ENCODE assay signal across 1 cellular context in the genomic region with DNA sequence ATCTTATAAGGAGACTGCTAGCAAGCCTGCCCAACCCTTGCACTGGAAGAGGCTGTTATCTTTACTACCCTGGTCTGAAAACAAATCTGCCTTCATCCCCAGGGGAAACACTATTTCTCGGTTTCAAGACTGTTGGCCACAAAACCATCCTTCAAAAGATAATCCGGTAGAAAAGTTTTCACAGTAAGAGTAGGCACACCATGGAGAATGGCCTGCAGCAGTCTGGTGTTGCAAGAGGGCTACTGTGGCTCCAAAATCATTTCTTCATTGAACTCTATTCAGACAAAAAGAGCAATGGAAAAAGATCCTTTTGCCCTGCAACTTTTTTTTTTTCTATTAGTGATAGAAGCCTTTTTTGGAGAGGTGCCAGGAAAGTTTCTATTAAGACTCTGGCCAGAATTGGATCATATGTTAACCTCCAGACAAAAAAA.
TF ChIP-seq lines count a peak whose summit lies in the region.

No MANE protein-coding gene starts in this region.

TF ChIP-seq in GM12878, 131 proteins besides CTCF, POLR2A, EP300 and RAD21:
- TF ChIP-seq TBL1XR1 (IDR thresholded peaks at IDR 0.05; ENCODE audit: low read depth, low read length) (no peak), SMC3 (IDR thresholded peaks at IDR 0.05; ENCODE audit: borderline replicate concordance, low read length) (no peak), MYB (IDR thresholded peaks at IDR 0.05; ENCODE audit: borderline replicate concordance, low read depth, low read length) (no peak), IKZF1 (conservative IDR thresholded peaks at IDR 0.05) (0 out of 2 replicates have a peak, but pooled peaks have one; percentile 33), MEF2B (IDR thresholded peaks at IDR 0.05; ENCODE audit: partially characterized antibody, poor library complexity, severe bottlenecking) (peak; percentile 79), ZNF24 (IDR thresholded peaks at IDR 0.05) (peak; percentile 89)
TF ChIP-seq in GM12878: peak in this region for 3.
